Comparison of ENCODE assay signal across 9 cellular contexts in genomic region chr11:110524227-110524626, GRCh38.
DNase-seq lines count a peak whose midpoint lies in the region; ATAC-seq lines count a peak whose summit lies in the region.
"Had no signal": no experiment of that assay in that cellular context is flagged by ENCODE, and none has a peak within 500 bp of the region (broad histone marks: within the 10 kb centered on the region; RNA-seq: fewer than 3 reads in every experiment).

No MANE protein-coding gene starts in this region.

- no peaks in the 10 kb centered on the region for H3K4me1 ChIP-seq in aorta (ENCODE audit: control insufficient read depth in 1 of 2, insufficient read depth in 2 of 2, low read length in 2 of 2)

- H3K9me3 Mint-ChIP-seq in natural killer cell treated with Interleukin-12 subunit alpha and Interleukin-12 subunit beta and Interleukin-15 and Interleukin-18, amount 100 ng/mL, for 72 hours = peaks cover 5% of the 10 kb centered on the region

- no peaks in the 10 kb centered on the region for H3K36me3 ChIP-seq in aorta (ENCODE audit: control insufficient read depth in 1 of 2, insufficient read depth in 2 of 2, low read length in 1 of 2)

- no peak overlapping the region for H3K4me3 ChIP-seq in aorta (ENCODE audit: low read length in 2 of 2)

- intact Hi-C loops in aorta (cut with DNase I) = no loop called here

- peak overlapping the region; percentile 26 to 38 for H3K27ac Mint-ChIP-seq in natural killer cell treated with Interleukin-12 subunit alpha and Interleukin-12 subunit beta and Interleukin-15 and Interleukin-18, amount 100 ng/mL, for 72 hours

- H3K4me3 Mint-ChIP-seq in natural killer cell treated with Interleukin-12 subunit alpha and Interleukin-12 subunit beta and Interleukin-15 and Interleukin-18, amount 100 ng/mL, for 72 hours = no peak overlapping the region

- H3K36me3 Mint-ChIP-seq in natural killer cell treated with Interleukin-12 subunit alpha and Interleukin-12 subunit beta and Interleukin-15 and Interleukin-18, amount 100 ng/mL, for 72 hours = peaks cover 13% of the 10 kb centered on the region

- WGBS in aorta, 2 donors = 86% methylated on average over 6 of the region's 6 CpGs

- no peaks in the 10 kb centered on the region for H3K27me3 ChIP-seq in aorta (ENCODE audit: control insufficient read depth in 1 of 2, insufficient read depth in 2 of 2, low read length in 1 of 2)

- H3K27ac ChIP-seq in epithelial cell of prostate (no peak overlapping the region), aorta (ENCODE audit: low read depth in 1 of 2, low read length in 2 of 2) (no peak overlapping the region)

- ATAC-seq in natural killer cell treated with Interleukin-12 subunit alpha and Interleukin-12 subunit beta and Interleukin-15 and Interleukin-18, amount 100 ng/mL, for 72 hours = peak; percentile 70 to 81
- no peak for ATAC-seq in HG02642 (IDR thresholded peaks at IDR 0.05; ENCODE audit: poor library complexity, unreplicated experiment)
- no peak for ATAC-seq in aorta (ENCODE audit: low FRiP score)

- peaks cover 2% of the 10 kb centered on the region for H3K9me3 ChIP-seq in aorta (ENCODE audit: control insufficient read depth, low read length)

- DNase-seq in DMS153 (lab: John Stamatoyannopoulos, UW) = peak; percentile 31
- DNase-seq in LHCN-M2 (ENCODE audit: low read depth) = peak; percentile 92
- DNase-seq in epithelial cell of prostate (ENCODE audit: low read depth, low spot score) = peak; percentile 52
- DNase-seq in natural killer cell treated with Interleukin-12 subunit alpha and Interleukin-12 subunit beta and Interleukin-15 and Interleukin-18, amount 100 ng/mL, for 72 hours (ENCODE audit: low spot score) = no peak
- DNase-seq in aorta = no peak
- DNase-seq in dermis blood vessel endothelial cell = no peak
- DNase-seq: DND-41, NCI-H187 treated with DMSO at 0.1 percent for 48 hours had no signal

- no peaks in the 10 kb centered on the region for H3K27me3 Mint-ChIP-seq in natural killer cell treated with Interleukin-12 subunit alpha and Interleukin-12 subunit beta and Interleukin-15 and Interleukin-18, amount 100 ng/mL, for 72 hours

- H3K4me1 Mint-ChIP-seq in natural killer cell treated with Interleukin-12 subunit alpha and Interleukin-12 subunit beta and Interleukin-15 and Interleukin-18, amount 100 ng/mL, for 72 hours (ENCODE audit: low read depth in 2 of 2) = peaks cover 24 to 35% of the 10 kb centered on the region in 2 donors

Comparison
In these comparisons a context has a peak if more than half of its experiments do, and no peak if none do; other contexts are left out.
1. DNase-seq: peak in DMS153 (single experiment), LHCN-M2 (single experiment) and epithelial cell of prostate (single experiment); none in natural killer cell treated with Interleukin-12 subunit alpha and Interleukin-12 subunit beta and Interleukin-15 and Interleukin-18, amount 100 ng/mL, for 72 hours (single experiment), aorta (0 of 2) and dermis blood vessel endothelial cell (single experiment).
2. ATAC-seq: peak in natural killer cell treated with Interleukin-12 subunit alpha and Interleukin-12 subunit beta and Interleukin-15 and Interleukin-18, amount 100 ng/mL, for 72 hours (2 of 2); none in HG02642 (single experiment) and aorta (single experiment).